In genomic region chr17:66466933-66467367, GRCh38 we compare ENCODE assay signal across 8 cellular contexts.
DNase-seq lines count a peak whose midpoint lies in the region; ATAC-seq and TF ChIP-seq lines count a peak whose summit lies in the region.

No MANE protein-coding gene starts in this region.

- no peaks in the 10 kb centered on the region for H3K36me3 ChIP-seq in CD8-positive, alpha-beta T cell (ENCODE audit: insufficient read depth, low read length)

- H3K4me1 ChIP-seq in CD8-positive, alpha-beta T cell (ENCODE audit: insufficient read depth, low read length), result peaks cover 23% of the 10 kb centered on the region

- H3K36me3 Mint-ChIP-seq in activated CD4-positive, alpha-beta memory T cell treated with anti-CD3 and anti-CD28 coated beads for 36 hours, result peaks cover 5% of the 10 kb centered on the region
- H3K36me3 Mint-ChIP-seq in CD8-positive, alpha-beta T cell, result peaks cover 4% of the 10 kb centered on the region

- no peak for TF ChIP-seq CTCF in fibroblast of the aortic adventitia (IDR thresholded peaks at IDR 0.05; ENCODE audit: insufficient read depth, low read length)
- TF ChIP-seq CTCF in CD8-positive, alpha-beta T cell (IDR thresholded peaks at IDR 0.05), result no peak

- intact Hi-C loops in activated CD4-positive, alpha-beta memory T cell treated with anti-CD3 and anti-CD28 coated beads for 36 hours (cut with micrococcal nuclease), result loop anchor here (1.0 to 5.0 kb wide), 12 partner anchors 24 to 1345 kb away; no protein-coding TSS in a partner anchor
- intact Hi-C loops in CD8-positive, alpha-beta T cell (cut with DNase I, micrococcal nuclease), result no loop called here

- H3K4me3 Mint-ChIP-seq in activated CD4-positive, alpha-beta memory T cell treated with anti-CD3 and anti-CD28 coated beads for 36 hours, result peak overlapping the region; percentile 60
- no peak overlapping the region for H3K4me3 Mint-ChIP-seq in CD8-positive, alpha-beta T cell

- peak overlapping the region; percentile 91 for H3K27ac Mint-ChIP-seq in activated CD4-positive, alpha-beta memory T cell treated with anti-CD3 and anti-CD28 coated beads for 36 hours
- no peak overlapping the region for H3K27ac Mint-ChIP-seq in CD8-positive, alpha-beta T cell

- no peaks in the 10 kb centered on the region for H3K27me3 Mint-ChIP-seq in activated CD4-positive, alpha-beta memory T cell treated with anti-CD3 and anti-CD28 coated beads for 36 hours
- H3K27me3 Mint-ChIP-seq in CD8-positive, alpha-beta T cell (ENCODE audit: low read depth), result no peaks in the 10 kb centered on the region

- DNase-seq in AG08395 (ENCODE audit: low spot score) (peak; percentile 95), fibroblast of the aortic adventitia (ENCODE audit: low read depth) (peak; percentile 99), NCI-H1417 (lab: John Stamatoyannopoulos, UW) (no peak), NCI-H2171 (lab: John Stamatoyannopoulos, UW) (no peak)
- peak; percentile 88 for DNase-seq in activated CD4-positive, alpha-beta memory T cell treated with anti-CD3 and anti-CD28 coated beads for 36 hours
- peak; percentile 37 to 44 for DNase-seq in stimulated activated CD4-positive, alpha-beta T cell treated with anti-CD3 and anti-CD28 coated beads, Interleukin-2, amount 100 ng/mL, for 48 hours
- DNase-seq in CD8-positive, alpha-beta T cell, result no peak

- H3K27ac ChIP-seq in CD8-positive, alpha-beta T cell (ENCODE audit: low read depth, low read length), result no peak overlapping the region

- H3K4me1 Mint-ChIP-seq in activated CD4-positive, alpha-beta memory T cell treated with anti-CD3 and anti-CD28 coated beads for 36 hours (ENCODE audit: low read depth), result peaks cover 80% of the 10 kb centered on the region
- H3K4me1 Mint-ChIP-seq in CD8-positive, alpha-beta T cell (ENCODE audit: low read depth), result peaks cover 60% of the 10 kb centered on the region

- CTCF ChIA-PET in activated CD4-positive, alpha-beta memory T cell treated with anti-CD3 and anti-CD28 coated beads for 36 hours (lab: Charles Lee), result interaction anchor here (0.7 to 3.2 kb wide), 7 partner anchors 42 to 212 kb away, joined by 3 to 15 read pairs (median 4); no protein-coding TSS in a partner anchor
- CTCF ChIA-PET in CD8-positive, alpha-beta T cell (lab: Charles Lee), result no interaction called here

- peak; percentile 63 for ATAC-seq in HG02938 (IDR thresholded peaks at IDR 0.05; ENCODE audit: unreplicated experiment)
- ATAC-seq in CD8-positive, alpha-beta T cell, result no peak

- no peaks in the 10 kb centered on the region for H3K27me3 ChIP-seq in CD8-positive, alpha-beta T cell (ENCODE audit: insufficient read depth, low read length)

- no peaks in the 10 kb centered on the region for H3K9me3 ChIP-seq in CD8-positive, alpha-beta T cell (ENCODE audit: low read length)

- peak overlapping the region; percentile 42 for H3K4me3 ChIP-seq in fibroblast of the aortic adventitia (ENCODE audit: low read depth, low read length)
- no peak overlapping the region for H3K4me3 ChIP-seq in CD8-positive, alpha-beta T cell (ENCODE audit: low read depth, low read length)

- H3K9me3 Mint-ChIP-seq in activated CD4-positive, alpha-beta memory T cell treated with anti-CD3 and anti-CD28 coated beads for 36 hours, result no peaks in the 10 kb centered on the region
- H3K9me3 Mint-ChIP-seq in CD8-positive, alpha-beta T cell, result no peaks in the 10 kb centered on the region

- POLR2A ChIA-PET in activated CD4-positive, alpha-beta memory T cell treated with anti-CD3 and anti-CD28 coated beads for 36 hours (lab: Charles Lee), result interaction anchor here (1.0 to 1.9 kb wide), 5 partner anchors 43 to 81 kb away, joined by 3 to 10 read pairs (median 6); no protein-coding TSS in a partner anchor
- POLR2A ChIA-PET in CD8-positive, alpha-beta T cell (lab: Charles Lee), result interaction anchor here (0.8 kb wide), 1 partner anchor 151 kb away, joined by 3 read pairs; no protein-coding TSS in a partner anchor

Comparison
In these comparisons a context has a peak if more than half of its experiments do, and no peak if none do; other contexts are left out.
1. DNase-seq: peak in AG08395 (single experiment), activated CD4-positive, alpha-beta memory T cell treated with anti-CD3 and anti-CD28 coated beads for 36 hours (single experiment), fibroblast of the aortic adventitia (single experiment) and stimulated activated CD4-positive, alpha-beta T cell treated with anti-CD3 and anti-CD28 coated beads, Interleukin-2, amount 100 ng/mL, for 48 hours (2 of 2); none in NCI-H1417 (0 of 3), CD8-positive, alpha-beta T cell (0 of 7) and NCI-H2171 (single experiment).